Comparison of ENCODE assay signal across 20 cellular contexts in the genomic region with DNA sequence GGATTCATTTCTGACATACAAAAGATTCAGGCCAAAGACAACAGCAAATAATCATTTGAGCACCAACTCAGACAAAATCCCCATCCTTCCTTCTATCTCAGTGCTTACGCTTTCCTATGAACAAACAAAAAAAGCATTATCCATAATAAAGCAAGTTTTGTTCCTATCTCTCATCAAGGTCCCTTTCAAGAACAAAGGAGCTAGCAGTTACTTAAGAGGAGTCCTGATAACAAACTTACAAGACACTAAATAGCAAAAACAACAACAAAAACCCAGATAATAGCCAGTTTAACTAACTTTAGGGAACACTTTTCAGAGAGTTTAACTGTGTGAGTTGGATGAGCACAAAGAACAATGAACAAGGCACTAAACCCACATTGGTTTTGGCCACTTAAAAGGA. TPM values are rescaled to one million over a fixed set of nuclear protein-coding genes. Genes with fewer than 3 reads are reported as not detected.
DNase-seq lines count a peak whose midpoint lies in the region; ATAC-seq, FAIRE-seq and TF ChIP-seq lines count a peak whose summit lies in the region.
"Had no signal": no experiment of that assay in that cellular context is flagged by ENCODE, and none has a peak within 500 bp of the region (broad histone marks: within the 10 kb centered on the region; RNA-seq: fewer than 3 reads in every experiment).

No MANE protein-coding gene starts in this region.

- no peak overlapping the region for H3K23ac ChIP-seq in H1 (ENCODE audit: insufficient read length)
- H3K23ac ChIP-seq in mesendoderm (ENCODE audit: low read length), result no peak overlapping the region

- H2BK15ac ChIP-seq in H1 (ENCODE audit: low read length) (no peak overlapping the region), mesendoderm (replicated peaks; ENCODE audit: low read depth) (no peak overlapping the region)

- H3K36me3 ChIP-seq in H1 (ENCODE audit: control insufficient read depth in 2 of 4, insufficient read depth in 4 of 4, low read length in 3 of 4) (no peaks in the 10 kb centered on the region), mesendoderm (ENCODE audit: control insufficient read depth, insufficient read depth, low read length) (no peaks in the 10 kb centered on the region)

- no peak overlapping the region for H4K91ac ChIP-seq in H1 (replicated peaks; ENCODE audit: insufficient read length, low read length)

- H3K79me2 ChIP-seq in H1 (ENCODE audit: control insufficient read depth in 1 of 2, insufficient read depth in 2 of 2, low read length in 2 of 2) (peaks cover 0 to 28% of the 10 kb centered on the region in 2 experiments; a peak in 2 of 4 replicates), mesendoderm (ENCODE audit: control insufficient read depth, insufficient read depth, low read length) (peaks cover 4% of the 10 kb centered on the region)

- no peaks in the 10 kb centered on the region; a peak in 2 of 7 replicates for H3K4me1 ChIP-seq in H1 (replicated peaks in 1 of 4; ENCODE audit: control insufficient read depth in 3 of 4, insufficient read depth in 4 of 4, low read length in 3 of 4)
- peaks cover 3% of the 10 kb centered on the region for H3K4me1 ChIP-seq in mesendoderm (ENCODE audit: control insufficient read depth, low read depth, low read length)
- H3K4me1 ChIP-seq: A549; BLaER1 treated with 17β-estradiol and CSF1 and Interleukin-3, amounts not matched to agents 10 nM and 100 nM had no signal

- H2AK5ac ChIP-seq in H1 (ENCODE audit: low read depth, low read length) (no peak overlapping the region), mesendoderm (ENCODE audit: low read length) (no peak overlapping the region)

- H3K27ac ChIP-seq in H1 (ENCODE audit: low read depth, low read length) (no peak overlapping the region), mesendoderm (ENCODE audit: low read depth, low read length) (no peak overlapping the region), temporal lobe (ENCODE audit: low read depth, low read length) (peak overlapping the region; percentile 22)
- H3K27ac ChIP-seq: A549; BLaER1 treated with 17β-estradiol and CSF1 and Interleukin-3, amounts not matched to agents 10 nM and 100 nM had no signal

- no peak overlapping the region for H4K5ac ChIP-seq in H1 (ENCODE audit: insufficient read length, low read depth, low read length)
- no peak overlapping the region for H4K5ac ChIP-seq in mesendoderm (ENCODE audit: low read length)

- H3K4me1 Mint-ChIP-seq in glutamatergic neuron (ENCODE audit: low read depth, unreplicated experiment), result no peaks in the 10 kb centered on the region

- CTCF ChIA-PET in H1 (lab: Charles Lee; ENCODE audit: partially characterized antibody), result interaction anchor here (0.9 to 2.1 kb wide), 3 partner anchors 8 to 57 kb away, joined by 3 to 8 read pairs (median 7); a partner anchor contains a TSS

- H3K14ac ChIP-seq in H1 (ENCODE audit: insufficient read length), result peak overlapping the region; percentile 61

- no peak overlapping the region for H4K8ac ChIP-seq in H1 (ENCODE audit: extremely low read depth, insufficient read depth, low read length)
- H4K8ac ChIP-seq in mesendoderm (ENCODE audit: low read depth, low read length), result no peak overlapping the region

- H2BK20ac ChIP-seq in H1 (ENCODE audit: low read length), result no peak overlapping the region

- H3K18ac ChIP-seq in H1 (ENCODE audit: extremely low read depth, low read length) (no peak overlapping the region), mesendoderm (ENCODE audit: low read length) (no peak overlapping the region)

- H2AFZ ChIP-seq in H1 (ENCODE audit: low read length), result no peak overlapping the region

- TF ChIP-seq RAD21 in H1 (IDR thresholded peaks at IDR 0.05 in 1 of 2, conservative IDR thresholded peaks at IDR 0.05 in 1 of 2; ENCODE audit: low read depth in 2 of 2, low read length in 2 of 2), result no peak

- H4K20me1 ChIP-seq in H1 (replicated peaks in 1 of 2; ENCODE audit: control insufficient read depth in 1 of 2, insufficient read depth in 2 of 2, low read length in 2 of 2), result peaks cover 0 to 4% of the 10 kb centered on the region in 2 experiments

- TF ChIP-seq POLR2A in H1 (IDR thresholded peaks at IDR 0.05; ENCODE audit: control extremely low read depth in 1 of 2, low read depth in 2 of 2, low read length in 2 of 2), result no peak

- H3K27me3 Mint-ChIP-seq in glutamatergic neuron (ENCODE audit: unreplicated experiment), result no peaks in the 10 kb centered on the region

- no peaks in the 10 kb centered on the region for H3K9me3 ChIP-seq in H1 (ENCODE audit: insufficient read depth in 2 of 2, low read depth in 1 of 2, low read length in 1 of 2)
- H3K9me3 ChIP-seq: A549 had no signal

- no peaks in the 10 kb centered on the region for H3K9me3 Mint-ChIP-seq in glutamatergic neuron (ENCODE audit: unreplicated experiment)

- POLR2A ChIA-PET in H1 (lab: Charles Lee; ENCODE audit: partially characterized antibody), result interaction anchor here (1.2 kb wide), 1 partner anchor 45 kb away, joined by 3 read pairs; no protein-coding TSS in a partner anchor

- H3K4me3 Mint-ChIP-seq in glutamatergic neuron (ENCODE audit: unreplicated experiment), result no peak overlapping the region
- H3K4me3 Mint-ChIP-seq: HFFc6 had no signal

- H3K4me3 ChIP-seq in H1 (ENCODE audit: extremely low read depth in 1 of 4, insufficient read depth in 2 of 4, low read depth in 3 of 4, low read length in 4 of 4) (no peak overlapping the region), mesendoderm (ENCODE audit: low read length) (no peak overlapping the region)
- H3K4me3 ChIP-seq: A549; BLaER1 treated with 17β-estradiol and CSF1 and Interleukin-3, amounts not matched to agents 10 nM and 100 nM had no signal

- H2BK120ac ChIP-seq in H1 (replicated peaks; ENCODE audit: low read depth, low read length), result no peak overlapping the region
- H2BK120ac ChIP-seq in mesendoderm (ENCODE audit: low read depth, low read length), result no peak overlapping the region

- no peak overlapping the region for H3K4ac ChIP-seq in H1 (replicated peaks; ENCODE audit: insufficient read length, low read depth, low read length)
- no peak overlapping the region for H3K4ac ChIP-seq in mesendoderm (ENCODE audit: low read depth, low read length)

- no peak overlapping the region for H3K56ac ChIP-seq in H1 (replicated peaks; ENCODE audit: insufficient read length, low read depth, low read length)
- H3K56ac ChIP-seq in mesendoderm (ENCODE audit: low read length), result no peak overlapping the region

- H3K27ac Mint-ChIP-seq in glutamatergic neuron (ENCODE audit: unreplicated experiment), result no peak overlapping the region
- H3K27ac Mint-ChIP-seq: HFFc6 had no signal

- H3K79me1 ChIP-seq in H1 (ENCODE audit: low read depth, low read length) (no peaks in the 10 kb centered on the region; the same call in 1 of the 2 replicates), mesendoderm (ENCODE audit: low read length) (peaks cover 5% of the 10 kb centered on the region)

- TF ChIP-seq CTCF in H1 (IDR thresholded peaks at IDR 0.05; ENCODE audit: control extremely low read depth in 1 of 3, insufficient read depth in 1 of 3, low read depth in 1 of 3, low read length in 3 of 3) (no peak), glutamatergic neuron (IDR thresholded peaks at IDR 0.05; ENCODE audit: partially characterized antibody, unreplicated experiment) (no peak)

- ATAC-seq in GM18867 (IDR thresholded peaks at IDR 0.05; ENCODE audit: unreplicated experiment), result no peak
- ATAC-seq in GM19452 (IDR thresholded peaks at IDR 0.05; ENCODE audit: unreplicated experiment), result no peak
- ATAC-seq: A549 had no signal

- H3K9ac ChIP-seq in H1 (replicated peaks in 1 of 4; ENCODE audit: extremely low read depth in 1 of 4, low read depth in 3 of 4, low read length in 3 of 4), result peak overlapping the region in 1 of 4 experiments; percentile 11; a peak in 1 of 7 replicates
- H3K9ac ChIP-seq in mesendoderm (ENCODE audit: low read length), result no peak overlapping the region
- H3K9ac ChIP-seq: BLaER1 treated with 17β-estradiol and CSF1 and Interleukin-3, amounts not matched to agents 10 nM and 100 nM had no signal

- DNase-seq in SK-MEL-5 (ENCODE audit: low read depth, low spot score), result peak; percentile 68
- DNase-seq in H1 (ENCODE audit: low read depth in 1 of 2, low spot score in 2 of 2), result no peak
- DNase-seq in mesendoderm, result peak; percentile 32
- DNase-seq in glutamatergic neuron, result no peak
- DNase-seq: DND-41; HFFc6; IMR-90; Kasumi-1; NCI-H1105; NCI-H187; NCI-H345; NCI-H69; NK-92 treated with Interleukin-12 subunit alpha and Interleukin-12 subunit beta, amount 100 ng/mL, for 24 hours; SIG-M5 had no signal

- no peaks in the 10 kb centered on the region for H3K36me3 Mint-ChIP-seq in glutamatergic neuron (ENCODE audit: unreplicated experiment)

- in situ Hi-C loops in SK-MEL-5 (cut with HindIII; ENCODE audit: low pct_unique_long_range_greater_than_20kb, low sequenced_read_pairs), result no loop called here

- FAIRE-seq in H1 (lab: Jason Lieb, UNC), result no peak
- FAIRE-seq: A549, G401.6 had no signal

- H2BK5ac ChIP-seq in H1 (ENCODE audit: low read depth, low read length) (no peak overlapping the region), mesendoderm (ENCODE audit: low read length) (no peak overlapping the region)

- H3K4me2 ChIP-seq in H1 (ENCODE audit: insufficient read depth in 1 of 2, low read depth in 2 of 2, low read length in 2 of 2) (peak overlapping the region in 1 of 2 experiments; percentile 39; a peak in 2 of 4 replicates), mesendoderm (ENCODE audit: low read length) (no peak overlapping the region)
- H3K4me2 ChIP-seq: A549; BLaER1 treated with 17β-estradiol and CSF1 and Interleukin-3, amounts not matched to agents 10 nM and 100 nM had no signal

- H2BK12ac ChIP-seq in H1 (ENCODE audit: low read depth, low read length), result no peak overlapping the region

- 64% methylated on average over 1 of the region's 1 CpG; no CpG with 5 or more reads in 1 of the 2 experiments for WGBS in H1 (ENCODE audit: extremely low coverage in 1 of 2, insufficient coverage in 1 of 2, insufficient read length in 1 of 2, insufficient replicate concordance in 2 of 2, low coverage in 1 of 2, low lambda C conversion rate in 2 of 2, missing lambda C conversion rate in 1 of 2), 2 experiments
- no CpG with 5 or more reads among the region's 1 CpG for WGBS in mesendoderm (ENCODE audit: extremely low coverage, insufficient coverage, low lambda C conversion rate)

- TF ChIP-seq EP300 in H1 (IDR thresholded peaks at IDR 0.05; ENCODE audit: borderline replicate concordance in 1 of 2, low read depth in 2 of 2, low read length in 2 of 2), result no peak

- no peaks in the 10 kb centered on the region; the same call in 1 of the 2 replicates for H3K23me2 ChIP-seq in H1 (ENCODE audit: low read depth, low read length)

- H3K27me3 ChIP-seq in H1 (replicated peaks in 1 of 4; ENCODE audit: control insufficient read depth in 3 of 4, extremely low read depth in 1 of 4, insufficient read depth in 3 of 4, low read length in 3 of 4), result no peaks in the 10 kb centered on the region
- no peaks in the 10 kb centered on the region for H3K27me3 ChIP-seq in mesendoderm (ENCODE audit: insufficient read depth, low read length, poor library complexity)
- H3K27me3 ChIP-seq: BLaER1 treated with 17β-estradiol and CSF1 and Interleukin-3, amounts not matched to agents 10 nM and 100 nM had no signal

RNA-seq across cellular contexts. Expression of a gene that starts 10.5 kb away (rescaled TPM):
- total RNA-seq in SK-MEL-5 (2014; rRNA removed; shearing (Covaris generic)), result 20.7 and 25.7 TPM in 2 replicates
- polyA plus RNA-seq in SK-MEL-5 (2015; cell fraction: cytosol; rRNA removed), result 17.0 and 21.9 TPM in 2 replicates
- polyA plus RNA-seq in SK-MEL-5 (2015; cell fraction: nucleus; rRNA removed), result 7.6 and 8.2 TPM in 2 replicates
- total RNA-seq in H1 (2021; fragmentation: NEBNext Ultra II Directional; extraction: Animal tissue kit (Norgen Biotek cat#: 25700)), result 13.7 TPM in 2 replicates
- polyA plus RNA-seq in H1 (2011; rRNA removed), result 1.1 and 1.7 TPM in 2 replicates
- 3.0 TPM for polyA plus RNA-seq in H1 (2011; cell fraction: cytosol; rRNA removed)
- polyA plus RNA-seq in H1 (2011; cell fraction: nucleus; rRNA removed), result 6.4 TPM
- polyA plus RNA-seq in H1 (2012, experiment 1 of 2), result 2.0 to 4.4 TPM (median 2.8 TPM) in 4 replicates
- 0.07 TPM for polyA plus RNA-seq in H1 (2012, experiment 2 of 2)
- 4.4 TPM for polyA plus RNA-seq in H1 (2013, experiment 1 of 2)
- 4.7 TPM for polyA plus RNA-seq in H1 (2013, experiment 2 of 2)
- 3.6 and 4.5 TPM in 2 replicates for polyA minus RNA-seq in H1 (2011; rRNA and poly(A)+ RNA removed)
- 6.9 TPM for polyA minus RNA-seq in H1 (2011; cell fraction: cytosol; rRNA and poly(A)+ RNA removed)
- polyA minus RNA-seq in H1 (2011; cell fraction: nucleus; rRNA and poly(A)+ RNA removed), result 19.8 TPM
- polyA plus RNA-seq in mesendoderm (2013, experiment 1 of 2), result 4.4 TPM
- 3.5 TPM for polyA plus RNA-seq in mesendoderm (2013, experiment 2 of 2)
- 43.5 TPM for total RNA-seq in temporal lobe
- 19.5 TPM for total RNA-seq in glutamatergic neuron (ENCODE audit: unreplicated experiment)

RNA-seq across cellular contexts. Expression of a gene that starts 57.4 kb away (rescaled TPM):
- 2,582 and 2,737 TPM in 2 replicates for total RNA-seq in SK-MEL-5 (2014; rRNA removed; shearing (Covaris generic))
- polyA plus RNA-seq in SK-MEL-5 (2015; cell fraction: cytosol; rRNA removed), result 1,321 and 1,374 TPM in 2 replicates
- polyA plus RNA-seq in SK-MEL-5 (2015; cell fraction: nucleus; rRNA removed), result 445 and 646 TPM in 2 replicates
- 1,464 and 1,506 TPM in 2 replicates for total RNA-seq in H1 (2021; fragmentation: NEBNext Ultra II Directional; extraction: Animal tissue kit (Norgen Biotek cat#: 25700))
- 945 and 2,034 TPM in 2 replicates for polyA plus RNA-seq in H1 (2011; rRNA removed)
- 2,075 TPM for polyA plus RNA-seq in H1 (2011; cell fraction: cytosol; rRNA removed)
- polyA plus RNA-seq in H1 (2011; cell fraction: nucleus; rRNA removed), result 1,548 TPM
- polyA plus RNA-seq in H1 (2012, experiment 1 of 2), result 2,228 to 3,798 TPM (median 2,465 TPM) in 4 replicates
- polyA plus RNA-seq in H1 (2012, experiment 2 of 2), result 744 TPM
- polyA plus RNA-seq in H1 (2013, experiment 1 of 2), result 5,108 TPM
- polyA plus RNA-seq in H1 (2013, experiment 2 of 2), result 4,994 TPM
- polyA minus RNA-seq in H1 (2011; rRNA and poly(A)+ RNA removed), result 1,367 and 1,617 TPM in 2 replicates
- 467 TPM for polyA minus RNA-seq in H1 (2011; cell fraction: cytosol; rRNA and poly(A)+ RNA removed)
- 1,625 TPM for polyA minus RNA-seq in H1 (2011; cell fraction: nucleus; rRNA and poly(A)+ RNA removed)
- polyA plus RNA-seq in mesendoderm (2013, experiment 1 of 2), result 5,152 TPM
- 5,127 TPM for polyA plus RNA-seq in mesendoderm (2013, experiment 2 of 2)
- total RNA-seq in temporal lobe (1,042 TPM), glutamatergic neuron (ENCODE audit: unreplicated experiment) (692 TPM)

Comparison
In these comparisons a context has a peak if more than half of its experiments do, and no peak if none do; other contexts are left out.
1. DNase-seq: peak in SK-MEL-5 (single experiment) and mesendoderm (single experiment); none in H1 (0 of 2) and glutamatergic neuron (single experiment).